ENCODE assay signal across 26 cellular contexts in the genomic region with DNA sequence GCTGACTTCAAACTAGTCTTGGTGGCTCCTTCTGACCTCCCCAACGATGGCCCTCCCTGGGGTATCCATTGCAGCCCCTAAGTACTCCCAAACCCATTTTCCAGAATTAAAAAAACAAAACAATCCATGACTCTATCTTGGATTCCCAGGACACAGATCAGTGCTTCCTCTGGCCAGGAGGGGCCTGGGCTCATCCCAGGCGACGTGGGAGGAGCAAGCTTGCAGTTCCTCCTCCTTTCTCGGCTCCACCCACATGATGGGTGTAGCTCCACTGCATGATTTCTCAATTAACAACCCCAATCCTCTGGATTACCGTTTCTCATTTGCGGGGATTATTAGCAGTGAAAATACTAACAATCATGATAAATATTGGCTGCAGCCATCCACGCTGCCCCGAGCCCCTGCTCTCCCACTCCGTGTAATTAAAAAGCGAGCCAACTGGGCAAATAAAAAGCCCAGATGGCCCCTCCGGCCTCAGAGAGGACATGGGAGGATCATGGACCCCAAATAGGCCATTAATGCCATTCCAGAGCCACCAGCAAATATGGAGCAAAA. TPM values are rescaled to one million over a fixed set of nuclear protein-coding genes. Genes with fewer than 3 reads are reported as not detected.
DNase-seq lines count a peak whose midpoint lies in the region; ATAC-seq and TF ChIP-seq lines count a peak whose summit lies in the region.
"Had no signal": no experiment of that assay in that cellular context is flagged by ENCODE, and none has a peak within 500 bp of the region (broad histone marks: within the 10 kb centered on the region; RNA-seq: fewer than 3 reads in every experiment).

No MANE protein-coding gene starts in this region.

- no peak overlapping the region for H3K4me3 Mint-ChIP-seq in endodermal cell
- H3K4me3 Mint-ChIP-seq in activated T-helper 2 cell treated with anti-CD3 and anti-CD28 coated beads, Interferon-gamma antibody, Interleukin-2, Interleukin-4, amounts not matched to agents 10 μg/mL and 5 μg/mL and 100 μg/mL, durations not matched to agents 14 hours and 24 hours and 36 hours (ENCODE audit: low read depth), result no peak overlapping the region
- H3K4me3 Mint-ChIP-seq: activated CD4-positive, alpha-beta T cell treated with anti-CD3 and anti-CD28 coated beads for 36 hours; activated naive CD4-positive, alpha-beta T cell treated with anti-CD3 and anti-CD28 coated beads, Interleukin-2, amount 50 U/mL, for 24 hours; activated T-cell treated with anti-CD3 and anti-CD28 coated beads, Interleukin-2, amount 50 U/mL, for 4 hours; central memory CD8-positive, alpha-beta T cell; stimulated activated memory B cell treated with anti-CD40 and anti-IgM and Interleukin-4, amounts not matched to agents 10 μg/mL and 1 μg/mL and 100 μg/mL, for 72 hours had no signal

- H3K9ac ChIP-seq in endodermal cell (ENCODE audit: extremely low read depth, low read length, poor library complexity, severe bottlenecking), result no peak overlapping the region

- no peaks in the 10 kb centered on the region for H3K36me3 Mint-ChIP-seq in endodermal cell (ENCODE audit: low read depth)
- no peaks in the 10 kb centered on the region for H3K36me3 Mint-ChIP-seq in activated T-helper 2 cell treated with anti-CD3 and anti-CD28 coated beads, Interferon-gamma antibody, Interleukin-2, Interleukin-4, amounts not matched to agents 10 μg/mL and 5 μg/mL and 100 μg/mL, durations not matched to agents 14 hours and 24 hours and 36 hours (ENCODE audit: low read depth)
- H3K36me3 Mint-ChIP-seq: activated naive CD4-positive, alpha-beta T cell treated with anti-CD3 and anti-CD28 coated beads, Interleukin-2, amount 50 U/mL, for 24 hours; stimulated activated memory B cell treated with anti-CD40 and anti-IgM and Interleukin-4, amounts not matched to agents 10 μg/mL and 1 μg/mL and 100 μg/mL, for 72 hours had no signal

- H3K36me3 ChIP-seq in endodermal cell (ENCODE audit: control insufficient read depth, insufficient read depth, low read length) (no peaks in the 10 kb centered on the region), spleen (no peaks in the 10 kb centered on the region)
- H3K36me3 ChIP-seq: lower lobe of right lung, MG63, neutrophil, vagina had no signal

- no peaks in the 10 kb centered on the region for H3K9me3 ChIP-seq in endodermal cell (ENCODE audit: control insufficient read depth, low read length)
- H3K9me3 ChIP-seq in spleen, result peaks cover 0 to 7% (median 0%) of the 10 kb centered on the region in 8 donors
- H3K9me3 ChIP-seq: lower lobe of right lung, MG63, neutrophil, vagina had no signal

- 87 to 96% methylated on average over 10 to 11 of the region's 11 CpGs for WGBS in endodermal cell (ENCODE audit: insufficient coverage in 1 of 2, insufficient read length in 1 of 2), 2 experiments
- 69 to 85% (median 74%) methylated on average over 11 of the region's 11 CpGs for WGBS in spleen, 5 donors

- peak; percentile 51 for DNase-seq in Daoy (ENCODE audit: low read depth)
- DNase-seq in NCI-H82 treated with DMSO at 0.1 percent for 48 hours (lab: John Stamatoyannopoulos, UW; ENCODE audit: unreplicated experiment), result peak; percentile 4
- DNase-seq in endodermal cell, result peak; percentile 82
- DNase-seq in spleen, result no peak
- no peak for DNase-seq in activated T-helper 2 cell treated with anti-CD3 and anti-CD28 coated beads, Interferon-gamma antibody, Interleukin-2, Interleukin-4, amounts not matched to agents 10 μg/mL and 5 μg/mL and 100 μg/mL, durations not matched to agents 14 hours and 24 hours and 36 hours (ENCODE audit: low spot score)
- no peak for DNase-seq in foreskin fibroblast
- DNase-seq: activated CD4-positive, alpha-beta T cell treated with anti-CD3 and anti-CD28 coated beads for 36 hours; activated CD8-positive, alpha-beta memory T cell treated with anti-CD3 and anti-CD28 coated beads for 24 hours; activated T-cell treated with anti-CD3 and anti-CD28 coated beads, Interleukin-2, amount 50 U/mL, for 4 hours; anterior cingulate cortex; Caco-2; dorsolateral prefrontal cortex; lower lobe of right lung; MG63; NCI-H146; NCI-H524 treated with DMSO at 0.1 percent for 48 hours; Right ventricle myocardium superior had no signal

- TF ChIP-seq CTCF in endodermal cell (conservative IDR thresholded peaks at IDR 0.05) (no peak), spleen (IDR thresholded peaks at IDR 0.05 in 8 of 11, conservative IDR thresholded peaks at IDR 0.05 in 3 of 11) (no peak), foreskin fibroblast (IDR thresholded peaks at IDR 0.05; ENCODE audit: low read depth, low read length) (no peak)

- H3K27me3 ChIP-seq in endodermal cell (ENCODE audit: control insufficient read depth, insufficient read depth, low read length, poor library complexity, severe bottlenecking), result no peaks in the 10 kb centered on the region
- peaks cover 0 to 9% (median 0%) of the 10 kb centered on the region in 7 donors for H3K27me3 ChIP-seq in spleen (replicated peaks in 1 of 7)
- H3K27me3 ChIP-seq: dorsolateral prefrontal cortex, hepatocyte, MG63, neutrophil, vagina had no signal

- no peak for TF ChIP-seq POLR2A in spleen (IDR thresholded peaks at IDR 0.05)

- H3K4me1 Mint-ChIP-seq in endodermal cell, result peaks cover 10% of the 10 kb centered on the region
- peaks cover 1% of the 10 kb centered on the region for H3K4me1 Mint-ChIP-seq in activated T-helper 2 cell treated with anti-CD3 and anti-CD28 coated beads, Interferon-gamma antibody, Interleukin-2, Interleukin-4, amounts not matched to agents 10 μg/mL and 5 μg/mL and 100 μg/mL, durations not matched to agents 14 hours and 24 hours and 36 hours (ENCODE audit: low read depth)
- H3K4me1 Mint-ChIP-seq: activated CD4-positive, alpha-beta T cell treated with anti-CD3 and anti-CD28 coated beads for 36 hours; activated naive CD4-positive, alpha-beta T cell treated with anti-CD3 and anti-CD28 coated beads, Interleukin-2, amount 50 U/mL, for 24 hours; central memory CD8-positive, alpha-beta T cell; stimulated activated memory B cell treated with anti-CD40 and anti-IgM and Interleukin-4, amounts not matched to agents 10 μg/mL and 1 μg/mL and 100 μg/mL, for 72 hours had no signal

- H3K27ac ChIP-seq in endodermal cell (ENCODE audit: low read depth, low read length) (no peak overlapping the region), spleen (peak overlapping the region in 7 of 8 donors; percentile 56 to 74 (median 65))
- H3K27ac ChIP-seq: dorsolateral prefrontal cortex, epithelial cell of prostate, hepatocyte, lower lobe of right lung, neutrophil, skin epidermis, vagina had no signal

- peaks cover 2% of the 10 kb centered on the region for H3K9me3 Mint-ChIP-seq in endodermal cell
- peaks cover under 1% of the 10 kb centered on the region for H3K9me3 Mint-ChIP-seq in activated T-helper 2 cell treated with anti-CD3 and anti-CD28 coated beads, Interferon-gamma antibody, Interleukin-2, Interleukin-4, amounts not matched to agents 10 μg/mL and 5 μg/mL and 100 μg/mL, durations not matched to agents 14 hours and 24 hours and 36 hours
- H3K9me3 Mint-ChIP-seq: activated naive CD4-positive, alpha-beta T cell treated with anti-CD3 and anti-CD28 coated beads, Interleukin-2, amount 50 U/mL, for 24 hours; activated T-cell treated with anti-CD3 and anti-CD28 coated beads, Interleukin-2, amount 50 U/mL, for 4 hours; central memory CD8-positive, alpha-beta T cell; stimulated activated memory B cell treated with anti-CD40 and anti-IgM and Interleukin-4, amounts not matched to agents 10 μg/mL and 1 μg/mL and 100 μg/mL, for 72 hours had no signal

- intact Hi-C loops in spleen (cut with DNase I; ENCODE audit: low total_unique reads), result no loop called here
- intact Hi-C loops in activated T-helper 2 cell treated with anti-CD3 and anti-CD28 coated beads, Interferon-gamma antibody, Interleukin-2, Interleukin-4, amounts not matched to agents 10 μg/mL and 5 μg/mL and 100 μg/mL, durations not matched to agents 14 hours and 24 hours and 36 hours (cut with micrococcal nuclease), result no loop called here

- H3K4me1 ChIP-seq in endodermal cell (ENCODE audit: control insufficient read depth, insufficient read depth, low read length), result no peaks in the 10 kb centered on the region
- H3K4me1 ChIP-seq in spleen, result peaks cover 0 to 30% (median 15%) of the 10 kb centered on the region in 6 donors
- H3K4me1 ChIP-seq: lower lobe of right lung, vagina had no signal

- ATAC-seq in GM19351 (IDR thresholded peaks at IDR 0.05; ENCODE audit: unreplicated experiment), result no peak
- ATAC-seq: activated CD4-positive, alpha-beta T cell treated with anti-CD3 and anti-CD28 coated beads for 36 hours; activated T-cell treated with anti-CD3 and anti-CD28 coated beads, Interleukin-2, amount 50 U/mL, for 4 hours; stimulated activated memory B cell treated with anti-CD40 and anti-IgM and Interleukin-4, amounts not matched to agents 10 μg/mL and 1 μg/mL and 100 μg/mL, for 72 hours had no signal

- H3K27me3 Mint-ChIP-seq in endodermal cell (ENCODE audit: insufficient read depth), result peaks cover 9% of the 10 kb centered on the region
- H3K27me3 Mint-ChIP-seq in activated T-helper 2 cell treated with anti-CD3 and anti-CD28 coated beads, Interferon-gamma antibody, Interleukin-2, Interleukin-4, amounts not matched to agents 10 μg/mL and 5 μg/mL and 100 μg/mL, durations not matched to agents 14 hours and 24 hours and 36 hours (ENCODE audit: low read depth), result peaks cover 3% of the 10 kb centered on the region
- H3K27me3 Mint-ChIP-seq: activated CD4-positive, alpha-beta T cell treated with anti-CD3 and anti-CD28 coated beads for 36 hours; activated naive CD4-positive, alpha-beta T cell treated with anti-CD3 and anti-CD28 coated beads, Interleukin-2, amount 50 U/mL, for 24 hours had no signal

- H3K27ac Mint-ChIP-seq in endodermal cell, result no peak overlapping the region
- no peak overlapping the region for H3K27ac Mint-ChIP-seq in activated T-helper 2 cell treated with anti-CD3 and anti-CD28 coated beads, Interferon-gamma antibody, Interleukin-2, Interleukin-4, amounts not matched to agents 10 μg/mL and 5 μg/mL and 100 μg/mL, durations not matched to agents 14 hours and 24 hours and 36 hours
- H3K27ac Mint-ChIP-seq: activated CD4-positive, alpha-beta T cell treated with anti-CD3 and anti-CD28 coated beads for 36 hours; activated naive CD4-positive, alpha-beta T cell treated with anti-CD3 and anti-CD28 coated beads, Interleukin-2, amount 50 U/mL, for 24 hours; stimulated activated memory B cell treated with anti-CD40 and anti-IgM and Interleukin-4, amounts not matched to agents 10 μg/mL and 1 μg/mL and 100 μg/mL, for 72 hours had no signal

- H3K4me3 ChIP-seq in endodermal cell (ENCODE audit: low read length) (no peak overlapping the region), spleen (no peak overlapping the region), foreskin fibroblast (ENCODE audit: low read depth in 1 of 2, low read length in 2 of 2) (no peak overlapping the region)
- H3K4me3 ChIP-seq: dorsolateral prefrontal cortex, hepatocyte, lower lobe of right lung, MG63, skin epidermis, vagina had no signal

RNA-seq across cellular contexts. Expression of a gene that starts 46.4 kb away (rescaled TPM):
- total RNA-seq in Daoy (2014; rRNA removed; shearing (Covaris generic)), result 0.33 and 0.74 TPM in 2 replicates
- total RNA-seq in endodermal cell (1 to 10 TPM; 5.9 to 7.0 TPM), spleen (10 to 100 TPM in 5 of 7 donors, 1 to 10 TPM in 2; 9.2 to 16.5 (median 10.8) TPM)
- 44.6 TPM for polyA plus RNA-seq in endodermal cell (2013, experiment 1 of 2)
- 44.2 TPM for polyA plus RNA-seq in endodermal cell (2013, experiment 2 of 2)
- under 1 TPM; 0.86 to 1.00 (median 0.96) TPM for polyA plus RNA-seq in spleen
- 0.07 and 0.09 TPM in 2 replicates for total RNA-seq in activated T-helper 2 cell treated with anti-CD3 and anti-CD28 coated beads, Interferon-gamma antibody, Interleukin-2, Interleukin-4, amounts not matched to agents 10 μg/mL and 5 μg/mL and 100 μg/mL, durations not matched to agents 14 hours and 24 hours and 36 hours

Comparison
In these comparisons a context has a peak if more than half of its experiments do, and no peak if none do; other contexts are left out.
1. DNase-seq: peak in Daoy (single experiment), NCI-H82 treated with DMSO at 0.1 percent for 48 hours (single experiment) and endodermal cell (single experiment); none in spleen (single experiment), activated T-helper 2 cell treated with anti-CD3 and anti-CD28 coated beads, Interferon-gamma antibody, Interleukin-2, Interleukin-4, amounts not matched to agents 10 μg/mL and 5 μg/mL and 100 μg/mL, durations not matched to agents 14 hours and 24 hours and 36 hours (single experiment) and foreskin fibroblast (0 of 2).